15 cellular contexts compared by ENCODE assay signal in genomic region chr3:117277816-117278215, GRCh38.
"Had no signal": no experiment of that assay in that cellular context is flagged by ENCODE, and none has a peak within 500 bp of the region (broad histone marks: within the 10 kb centered on the region; RNA-seq: fewer than 3 reads in every experiment).

No MANE protein-coding gene starts in this region.

- H3K36me3 Mint-ChIP-seq: natural killer cell had no signal

- H3K27ac Mint-ChIP-seq: activated naive CD4-positive, alpha-beta T cell treated with anti-CD3 and anti-CD28 coated beads for 36 hours; activated naive CD8-positive, alpha-beta T cell treated with anti-CD3 and anti-CD28 coated beads, Interleukin-2, amount 50 U/mL, for 24 hours; dendritic cell treated with granulocyte-macrophage colony-stimulating factor and Interleukin-4, amounts not matched to agents 40 ng/mL and 50 ng/mL, for 4 days; effector memory CD8-positive, alpha-beta T cell; natural killer cell; stimulated activated naive CD8-positive, alpha-beta T cell treated with anti-CD3 and anti-CD28 coated beads, Interleukin-15, Interleukin-2, amounts not matched to agents 100 ng/mL and 50 ng/mL, for 24 hours had no signal

- H3K27me3 Mint-ChIP-seq: activated naive CD8-positive, alpha-beta T cell treated with anti-CD3 and anti-CD28 coated beads, Interleukin-2, amount 50 U/mL, for 24 hours; dendritic cell treated with granulocyte-macrophage colony-stimulating factor and Interleukin-4, amounts not matched to agents 40 ng/mL and 50 ng/mL, for 4 days; effector memory CD8-positive, alpha-beta T cell; stimulated activated naive CD8-positive, alpha-beta T cell treated with anti-CD3 and anti-CD28 coated beads, Interleukin-15, Interleukin-2, amounts not matched to agents 100 ng/mL and 50 ng/mL, for 24 hours had no signal

- DNase-seq: activated naive CD4-positive, alpha-beta T cell treated with anti-CD3 and anti-CD28 coated beads for 36 hours; activated naive CD8-positive, alpha-beta T cell treated with anti-CD3 and anti-CD28 coated beads, Interleukin-2, amount 50 U/mL, for 24 hours; aorta; cerebellar nuclear complex; effector memory CD8-positive, alpha-beta T cell; gastrocnemius medialis; left ventricle myocardium superior; mesenchymal stem cell; natural killer cell; posterior cingulate gyrus; right cardiac atrium; upper lobe of left lung had no signal

- ATAC-seq: activated CD4-positive, CD25-positive, alpha-beta regulatory T cell treated with anti-CD3 and anti-CD28 coated beads, Interleukin-2, amount 50 U/mL, for 24 hours; activated naive CD8-positive, alpha-beta T cell treated with anti-CD3 and anti-CD28 coated beads, Interleukin-2, amount 50 U/mL, for 24 hours; effector memory CD8-positive, alpha-beta T cell; gastrocnemius medialis; left ventricle myocardium superior; natural killer cell had no signal

- H3K4me3 Mint-ChIP-seq: activated naive CD4-positive, alpha-beta T cell treated with anti-CD3 and anti-CD28 coated beads for 36 hours; activated naive CD8-positive, alpha-beta T cell treated with anti-CD3 and anti-CD28 coated beads, Interleukin-2, amount 50 U/mL, for 24 hours; dendritic cell treated with granulocyte-macrophage colony-stimulating factor and Interleukin-4, amounts not matched to agents 40 ng/mL and 50 ng/mL, for 4 days; effector memory CD8-positive, alpha-beta T cell; natural killer cell; stimulated activated naive CD8-positive, alpha-beta T cell treated with anti-CD3 and anti-CD28 coated beads, Interleukin-15, Interleukin-2, amounts not matched to agents 100 ng/mL and 50 ng/mL, for 24 hours had no signal

- H3K4me1 Mint-ChIP-seq: activated naive CD8-positive, alpha-beta T cell treated with anti-CD3 and anti-CD28 coated beads, Interleukin-2, amount 50 U/mL, for 24 hours; natural killer cell had no signal

- H3K9me3 Mint-ChIP-seq: dendritic cell treated with granulocyte-macrophage colony-stimulating factor and Interleukin-4, amounts not matched to agents 40 ng/mL and 50 ng/mL, for 4 days had no signal
